ENCODE assay signal across 11 cellular contexts in the genomic region with DNA sequence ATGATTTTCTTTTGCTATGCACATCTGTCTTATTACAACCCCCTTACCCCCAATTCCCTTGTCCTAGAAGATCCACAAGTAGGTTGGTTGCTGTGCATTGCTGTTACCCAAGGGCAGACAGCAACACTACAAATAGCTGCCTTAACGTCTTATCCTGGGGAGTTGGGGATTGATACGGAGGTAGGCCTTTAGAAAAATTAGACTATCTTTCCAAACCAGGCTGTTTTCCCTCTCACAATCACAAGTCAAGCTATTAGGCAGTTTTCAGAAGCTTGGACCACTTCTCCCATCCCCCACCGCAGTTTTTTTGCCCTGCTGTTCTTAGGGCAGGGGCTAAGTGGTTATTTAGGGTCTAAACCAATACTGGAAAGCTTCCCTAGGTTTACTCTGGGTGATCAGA. TPM values are rescaled to one million over a fixed set of nuclear protein-coding genes. Genes with fewer than 3 reads are reported as not detected.
A peak's percentile ranks its signal among the peaks of the same experiment; 100 is the strongest.
DNase-seq lines count a peak whose midpoint lies in the region; ATAC-seq and TF ChIP-seq lines count a peak whose summit lies in the region.
"Had no signal": no experiment of that assay in that cellular context is flagged by ENCODE, and none has a peak within 500 bp of the region (broad histone marks: within the 10 kb centered on the region; RNA-seq: fewer than 3 reads in every experiment).

No MANE protein-coding gene starts in this region.

- no peak for TF ChIP-seq POLR2A in stomach (IDR thresholded peaks at IDR 0.05)

- peak overlapping the region; percentile 83 for H3K4me2 ChIP-seq in GM23248 (ENCODE audit: unreplicated experiment)

- peak overlapping the region; percentile 9 for H3K27ac Mint-ChIP-seq in chondrocyte (ENCODE audit: unreplicated experiment)
- H3K27ac Mint-ChIP-seq: activated naive CD4-positive, alpha-beta T cell treated with anti-CD3 and anti-CD28 coated beads, Interleukin-2, amount 50 U/mL, for 72 hours had no signal

- in situ Hi-C loops in GM23248 (cut with MboI) = no loop called here
- in situ Hi-C loops in GM13976 (cut with MboI; ENCODE audit: low sequenced_read_pairs, unreplicated experiment) = no loop called here

- WGBS in GM23248 (ENCODE audit: low coverage in 1 of 2, low lambda C conversion rate in 2 of 2, missing lambda C conversion rate in 2 of 2), 2 experiments = 60 to 62% methylated on average over 3 of the region's 3 CpGs
- WGBS in mesodermal cell (ENCODE audit: insufficient coverage in 2 of 2), 2 experiments = 83% methylated on average over 2 of the region's 3 CpGs; no CpG with 5 or more reads in 1 of the 2 experiments
- WGBS in stomach, 5 donors = 36 to 68% (median 52%) methylated on average over 3 of the region's 3 CpGs

- H3K4me1 ChIP-seq in GM23248 (ENCODE audit: insufficient read depth) (peaks cover 38% of the 10 kb centered on the region), mesodermal cell (ENCODE audit: control insufficient read depth, insufficient read depth, low read length, poor library complexity, severe bottlenecking) (peaks cover 38% of the 10 kb centered on the region), stomach (peaks cover 39 to 57% (median 53%) of the 10 kb centered on the region in 4 donors)

- H3K36me3 Mint-ChIP-seq in chondrocyte (ENCODE audit: low read depth) = peaks cover 22% of the 10 kb centered on the region

- H3K9me3 ChIP-seq in GM23248 (ENCODE audit: low read depth) = no peaks in the 10 kb centered on the region
- no peaks in the 10 kb centered on the region for H3K9me3 ChIP-seq in mesodermal cell (ENCODE audit: control insufficient read depth, low read length)
- no peaks in the 10 kb centered on the region for H3K9me3 ChIP-seq in stomach

- H3K9ac ChIP-seq in GM23248 = peak overlapping the region; percentile 80

- TF ChIP-seq CTCF in chondrocyte (IDR thresholded peaks at IDR 0.05) = no peak
- no peak for TF ChIP-seq CTCF in stomach (IDR thresholded peaks at IDR 0.05)
- no peak for TF ChIP-seq CTCF in GM13976 (IDR thresholded peaks at IDR 0.05; ENCODE audit: borderline replicate concordance, control extremely low read depth, extremely low read depth, insufficient read depth, missing control alignments)

- no peak for ATAC-seq in HG03159 (IDR thresholded peaks at IDR 0.05; ENCODE audit: unreplicated experiment)
- ATAC-seq: activated naive CD4-positive, alpha-beta T cell treated with anti-CD3 and anti-CD28 coated beads, Interleukin-2, amount 50 U/mL, for 72 hours had no signal

- H3K4me3 Mint-ChIP-seq in chondrocyte (ENCODE audit: unreplicated experiment) = no peak overlapping the region

- H3K27me3 Mint-ChIP-seq in chondrocyte (ENCODE audit: low read depth) = no peaks in the 10 kb centered on the region

- H3K4me1 Mint-ChIP-seq in chondrocyte (ENCODE audit: low read depth) = peaks cover 51% of the 10 kb centered on the region

- H3F3A ChIP-seq in GM23248 (ENCODE audit: insufficient read depth) = peaks cover 66% of the 10 kb centered on the region

- H2AFZ ChIP-seq in GM23248 = no peak overlapping the region

- H3K27me3 ChIP-seq in GM23248 (replicated peaks; ENCODE audit: insufficient read depth) (no peaks in the 10 kb centered on the region), stomach (peaks cover 0 to 23% (median 20%) of the 10 kb centered on the region in 3 donors)

- no peak for DNase-seq in GM23248
- DNase-seq in chondrocyte (ENCODE audit: low spot score) = no peak
- DNase-seq in stomach = peak; percentile 4
- DNase-seq in GM13976 (ENCODE audit: low spot score) = no peak
- no peak for DNase-seq in cerebellum (ENCODE audit: low spot score)
- no peak for DNase-seq in NCI-H2227 treated with DMSO at 0.1 percent for 48 hours (lab: John Stamatoyannopoulos, UW)
- DNase-seq: effector CD8-positive, alpha-beta T cell; stimulated activated CD4-positive, alpha-beta T cell treated with anti-CD3 and anti-CD28 coated beads, Interleukin-12 subunit alpha, Interleukin-12 subunit beta, amount 100 ng/mL, for 4 hours had no signal

- H3K27ac ChIP-seq in GM23248 = peak overlapping the region; percentile 95
- peak overlapping the region; percentile 72 for H3K27ac ChIP-seq in mesodermal cell (ENCODE audit: low read depth, low read length, severe bottlenecking)
- H3K27ac ChIP-seq in stomach = peak overlapping the region in 4 of 5 donors; percentile 71 to 98 (median 88)

- H3K9me3 Mint-ChIP-seq in chondrocyte (ENCODE audit: low read depth) = no peaks in the 10 kb centered on the region
- H3K9me3 Mint-ChIP-seq: activated naive CD4-positive, alpha-beta T cell treated with anti-CD3 and anti-CD28 coated beads, Interleukin-2, amount 50 U/mL, for 72 hours had no signal

- H3K9me2 ChIP-seq in GM23248 (ENCODE audit: insufficient read depth) = no peaks in the 10 kb centered on the region

- intact Hi-C loops in stomach (cut with DNase I; ENCODE audit: low total_unique reads) = no loop called here

- H3K36me3 ChIP-seq in GM23248 (ENCODE audit: low read depth) (peaks cover 33% of the 10 kb centered on the region), mesodermal cell (ENCODE audit: control insufficient read depth, insufficient read depth, low read length) (peaks cover 37% of the 10 kb centered on the region), stomach (peaks cover 28 to 42% (median 38%) of the 10 kb centered on the region in 4 donors)

- peak overlapping the region; percentile 39 for H3K4me3 ChIP-seq in GM23248
- no peak overlapping the region for H3K4me3 ChIP-seq in mesodermal cell (ENCODE audit: extremely low read depth, insufficient read depth, low read length, poor library complexity, severe bottlenecking)
- H3K4me3 ChIP-seq in stomach = no peak overlapping the region

- TF ChIP-seq EP300 in stomach (IDR thresholded peaks at IDR 0.05) = no peak

- peaks cover 35% of the 10 kb centered on the region for H3K79me2 ChIP-seq in GM23248 (ENCODE audit: insufficient read depth)

- no peaks in the 10 kb centered on the region for H4K20me1 ChIP-seq in GM23248 (ENCODE audit: insufficient read depth)

RNA-seq across cellular contexts. Expression of gene PHLDB1, which starts 2.8 kb away (rescaled TPM):
- 102 and 109 TPM in 2 replicates for total RNA-seq in GM23248 (2014; rRNA removed; shearing (Covaris generic))
- polyA plus RNA-seq in GM23248 (2016; fragmentation: Nextera tagmentation; extraction: Ambion mirVana) (91.7 and 91.8 TPM in 2 replicates), stomach (10 to 100 TPM; 28.4 to 43.1 (median 39.7) TPM)
- total RNA-seq in chondrocyte (164 to 271 TPM (median 179 TPM) in 3 replicates), stomach (100 to 1,000 TPM in 1 of 5 donors, 10 to 100 TPM in 4; 34.4 to 291 (median 50.2) TPM), cerebellum (93.5 TPM)
- polyA plus RNA-seq in mesodermal cell (2013, experiment 1 of 2) = 95.0 TPM
- polyA plus RNA-seq in mesodermal cell (2013, experiment 2 of 2) = 74.6 TPM

RNA-seq across cellular contexts. Expression of gene ARCN1, which starts 32.4 kb away (rescaled TPM):
- total RNA-seq in GM23248 (2014; rRNA removed; shearing (Covaris generic)) = 187 and 191 TPM in 2 replicates
- polyA plus RNA-seq in GM23248 (2016; fragmentation: Nextera tagmentation; extraction: Ambion mirVana) (188 and 190 TPM in 2 replicates), stomach (100 to 1,000 TPM in 1 of 3 donors, 10 to 100 TPM in 2; 50.7 to 107 (median 60.2) TPM)
- total RNA-seq in chondrocyte (233 to 265 TPM (median 240 TPM) in 3 replicates), stomach (100 to 1,000 TPM in 1 of 5 donors, 10 to 100 TPM in 4; 22.0 to 115 (median 60.0) TPM), cerebellum (54.4 TPM)
- 239 TPM for polyA plus RNA-seq in mesodermal cell (2013, experiment 1 of 2)
- 232 TPM for polyA plus RNA-seq in mesodermal cell (2013, experiment 2 of 2)

RNA-seq across cellular contexts. Expression of gene IFT46, which starts 38.8 kb away (rescaled TPM):
- 38.1 and 49.5 TPM in 2 replicates for total RNA-seq in GM23248 (2014; rRNA removed; shearing (Covaris generic))
- 21.7 and 25.9 TPM in 2 replicates for polyA plus RNA-seq in GM23248 (2016; fragmentation: Nextera tagmentation; extraction: Ambion mirVana)
- 16.2 to 22.7 TPM (median 16.6 TPM) in 3 replicates for total RNA-seq in chondrocyte
- 19.8 TPM for polyA plus RNA-seq in mesodermal cell (2013, experiment 1 of 2)
- 22.0 TPM for polyA plus RNA-seq in mesodermal cell (2013, experiment 2 of 2)
- 100 to 1,000 TPM in 1 of 5 donors, 10 to 100 TPM in 3, 1 to 10 TPM in 1; 3.5 to 113 (median 28.4) TPM for total RNA-seq in stomach
- polyA plus RNA-seq in stomach = 10 to 100 TPM; 15.4 to 17.9 (median 17.5) TPM
- total RNA-seq in cerebellum = 27.6 TPM
